Comparison of ENCODE assay signal across 3 cellular contexts in the genomic region with DNA sequence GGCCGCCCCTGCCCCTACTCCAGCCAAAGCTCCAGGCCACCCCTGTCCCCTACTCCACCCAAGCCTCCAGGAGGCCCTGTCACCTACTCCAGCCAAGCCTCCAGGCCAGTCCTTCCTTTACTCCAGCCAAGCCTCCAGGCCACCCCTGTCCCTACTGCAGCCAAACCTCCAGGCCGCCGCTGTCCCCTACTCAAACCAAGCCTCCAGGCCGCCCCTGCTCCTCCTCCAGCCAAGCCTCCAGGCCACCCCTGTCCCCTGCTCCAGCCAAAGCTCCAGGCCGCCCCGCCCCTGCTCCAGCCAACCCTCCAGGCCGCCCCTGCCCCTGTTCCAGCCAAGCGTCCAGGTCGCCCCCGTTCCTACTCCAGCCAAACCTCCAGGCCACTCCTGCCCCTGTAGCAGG.
TF ChIP-seq lines count a peak whose summit lies in the region.

No MANE protein-coding gene starts in this region.

TF ChIP-seq in SK-N-SH treated with all-trans-retinoic acid at 6 μM for 48 hours, 23 proteins besides CTCF, POLR2A, EP300 and RAD21:
- TF ChIP-seq ISL1 (CRISPR knock-in tag; IDR thresholded peaks at IDR 0.05) = no peak

TF ChIP-seq in SK-N-SH, 30 proteins besides CTCF, POLR2A, EP300 and RAD21:
- TF ChIP-seq TAF1 (IDR thresholded peaks at IDR 0.05; ENCODE audit: borderline replicate concordance, low read depth, low read length) (no peak), TEAD4 (IDR thresholded peaks at IDR 0.05; ENCODE audit: borderline replicate concordance, insufficient read depth) (no peak), MEF2A (IDR thresholded peaks at IDR 0.05; ENCODE audit: borderline replicate concordance, low read depth) (no peak), FOXJ3 (CRISPR knock-in tag; IDR thresholded peaks at IDR 0.05) (no peak), POLR2AphosphoS5 (IDR thresholded peaks at IDR 0.05; ENCODE audit: low read depth, low read length) (no peak), RCOR1 (IDR thresholded peaks at IDR 0.05; ENCODE audit: low read length) (no peak)

TF ChIP-seq in GM23338, 12 proteins besides CTCF, POLR2A, EP300 and RAD21:
- TF ChIP-seq, protein P1, sequence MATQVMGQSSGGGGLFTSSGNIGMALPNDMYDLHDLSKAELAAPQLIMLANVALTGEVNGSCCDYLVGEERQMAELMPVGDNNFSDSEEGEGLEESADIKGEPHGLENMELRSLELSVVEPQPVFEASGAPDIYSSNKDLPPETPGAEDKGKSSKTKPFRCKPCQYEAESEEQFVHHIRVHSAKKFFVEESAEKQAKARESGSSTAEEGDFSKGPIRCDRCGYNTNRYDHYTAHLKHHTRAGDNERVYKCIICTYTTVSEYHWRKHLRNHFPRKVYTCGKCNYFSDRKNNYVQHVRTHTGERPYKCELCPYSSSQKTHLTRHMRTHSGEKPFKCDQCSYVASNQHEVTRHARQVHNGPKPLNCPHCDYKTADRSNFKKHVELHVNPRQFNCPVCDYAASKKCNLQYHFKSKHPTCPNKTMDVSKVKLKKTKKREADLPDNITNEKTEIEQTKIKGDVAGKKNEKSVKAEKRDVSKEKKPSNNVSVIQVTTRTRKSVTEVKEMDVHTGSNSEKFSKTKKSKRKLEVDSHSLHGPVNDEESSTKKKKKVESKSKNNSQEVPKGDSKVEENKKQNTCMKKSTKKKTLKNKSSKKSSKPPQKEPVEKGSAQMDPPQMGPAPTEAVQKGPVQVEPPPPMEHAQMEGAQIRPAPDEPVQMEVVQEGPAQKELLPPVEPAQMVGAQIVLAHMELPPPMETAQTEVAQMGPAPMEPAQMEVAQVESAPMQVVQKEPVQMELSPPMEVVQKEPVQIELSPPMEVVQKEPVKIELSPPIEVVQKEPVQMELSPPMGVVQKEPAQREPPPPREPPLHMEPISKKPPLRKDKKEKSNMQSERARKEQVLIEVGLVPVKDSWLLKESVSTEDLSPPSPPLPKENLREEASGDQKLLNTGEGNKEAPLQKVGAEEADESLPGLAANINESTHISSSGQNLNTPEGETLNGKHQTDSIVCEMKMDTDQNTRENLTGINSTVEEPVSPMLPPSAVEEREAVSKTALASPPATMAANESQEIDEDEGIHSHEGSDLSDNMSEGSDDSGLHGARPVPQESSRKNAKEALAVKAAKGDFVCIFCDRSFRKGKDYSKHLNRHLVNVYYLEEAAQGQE (IDR thresholded peaks at IDR 0.05; ENCODE audit: unreplicated experiment) = no peak
- TF ChIP-seq, protein P2, sequence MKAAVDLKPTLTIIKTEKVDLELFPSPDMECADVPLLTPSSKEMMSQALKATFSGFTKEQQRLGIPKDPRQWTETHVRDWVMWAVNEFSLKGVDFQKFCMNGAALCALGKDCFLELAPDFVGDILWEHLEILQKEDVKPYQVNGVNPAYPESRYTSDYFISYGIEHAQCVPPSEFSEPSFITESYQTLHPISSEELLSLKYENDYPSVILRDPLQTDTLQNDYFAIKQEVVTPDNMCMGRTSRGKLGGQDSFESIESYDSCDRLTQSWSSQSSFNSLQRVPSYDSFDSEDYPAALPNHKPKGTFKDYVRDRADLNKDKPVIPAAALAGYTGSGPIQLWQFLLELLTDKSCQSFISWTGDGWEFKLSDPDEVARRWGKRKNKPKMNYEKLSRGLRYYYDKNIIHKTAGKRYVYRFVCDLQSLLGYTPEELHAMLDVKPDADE (IDR thresholded peaks at IDR 0.05) = no peak
- no peak for TF ChIP-seq POLR2AphosphoS5 (IDR thresholded peaks at IDR 0.05; ENCODE audit: low read depth)
- no peak for TF ChIP-seq EZH2phosphoT487 (IDR thresholded peaks at IDR 0.05; ENCODE audit: unreplicated experiment)
